ENCODE assay signal across 15 cellular contexts in the genomic region with DNA sequence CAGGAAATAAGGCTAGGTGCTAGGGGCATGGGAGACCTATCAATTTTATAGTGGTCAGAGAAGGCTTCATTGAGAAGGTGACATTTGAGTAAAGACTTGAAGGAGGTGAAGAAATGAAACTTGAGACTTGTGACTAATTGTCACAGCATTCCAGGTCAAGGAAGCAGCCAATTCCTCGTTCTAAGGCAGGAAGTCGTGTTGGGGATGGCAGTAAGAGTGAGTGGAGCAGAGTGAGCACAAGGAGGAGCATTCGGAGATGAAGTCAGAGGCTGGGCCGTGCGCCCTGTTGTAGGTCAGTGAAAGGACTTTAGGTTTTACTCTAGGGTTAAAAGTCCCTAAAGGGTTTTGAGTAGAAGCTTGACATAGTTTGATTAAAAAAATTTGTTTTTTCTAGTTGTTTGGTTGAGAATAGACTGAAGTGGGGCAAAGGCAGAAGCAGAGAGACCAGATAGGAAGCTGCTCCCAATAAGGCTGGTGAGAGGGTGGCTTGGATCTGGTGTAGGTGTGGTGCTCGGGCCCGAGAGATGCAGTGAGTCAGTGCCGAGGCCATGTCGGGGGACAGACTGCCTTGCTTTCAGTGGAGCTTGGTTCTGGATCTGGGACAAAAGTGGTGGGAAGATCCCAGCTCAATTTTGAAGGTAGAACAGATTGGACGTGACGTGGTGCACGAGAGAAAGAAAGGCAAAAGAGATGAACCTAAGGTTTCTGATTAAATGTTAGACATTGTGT. TPM values are rescaled to one million over a fixed set of nuclear protein-coding genes. Genes with fewer than 3 reads are reported as not detected.
DNase-seq lines count a peak whose midpoint lies in the region; ATAC-seq and TF ChIP-seq lines count a peak whose summit lies in the region.
"Had no signal": no experiment of that assay in that cellular context is flagged by ENCODE, and none has a peak within 500 bp of the region (broad histone marks: within the 10 kb centered on the region; RNA-seq: fewer than 3 reads in every experiment).

No MANE protein-coding gene starts in this region.

- H3K27me3 ChIP-seq in psoas muscle (ENCODE audit: insufficient read depth in 3 of 3, low read length in 2 of 3), result no peaks in the 10 kb centered on the region
- H3K27me3 ChIP-seq in prostate gland (replicated peaks; ENCODE audit: insufficient read depth), result no peaks in the 10 kb centered on the region
- H3K27me3 ChIP-seq: gastroesophageal sphincter had no signal

- H3K4me1 ChIP-seq in psoas muscle (peaks cover 13% of the 10 kb centered on the region), prostate gland (replicated peaks) (no peaks in the 10 kb centered on the region)

- WGBS in psoas muscle, 3 donors, result 77 to 84% (median 80%) methylated on average over 12 of the region's 12 CpGs
- WGBS in prostate gland, result 93% methylated on average over 12 of the region's 12 CpGs

- H3K27ac ChIP-seq in psoas muscle (peak overlapping the region; percentile 81), prostate gland (no peak overlapping the region)
- H3K27ac ChIP-seq: gastroesophageal sphincter had no signal

- H3K4me3 ChIP-seq in epithelial cell of esophagus (ENCODE audit: low read length) (no peak overlapping the region), psoas muscle (no peak overlapping the region), prostate gland (no peak overlapping the region)
- H3K4me3 ChIP-seq: gastroesophageal sphincter had no signal

- H3K9me3 ChIP-seq in psoas muscle (no peaks in the 10 kb centered on the region), prostate gland (no peaks in the 10 kb centered on the region)
- H3K9me3 ChIP-seq: gastroesophageal sphincter had no signal

- intact Hi-C loops in psoas muscle (cut with DNase I), result loop anchor here in 1 of 2 donors (10.0 kb wide), 1 partner anchor 132 kb away; no protein-coding TSS in a partner anchor
- intact Hi-C loops in prostate gland (cut with DNase I), result loop anchor here (10.0 kb wide), 1 partner anchor 102 kb away; no protein-coding TSS in a partner anchor

- TF ChIP-seq POLR2A in prostate gland (IDR thresholded peaks at IDR 0.05), result no peak

- H3K36me3 ChIP-seq in psoas muscle (ENCODE audit: insufficient read depth in 1 of 2, low read depth in 1 of 2) (no peaks in the 10 kb centered on the region), prostate gland (no peaks in the 10 kb centered on the region)
- H3K36me3 ChIP-seq: gastroesophageal sphincter had no signal

- DNase-seq in GM04503 (ENCODE audit: low read depth), result peak; percentile 23
- peak; percentile 91 for DNase-seq in M059J (ENCODE audit: low read depth)
- peak; percentile 64 for DNase-seq in epithelial cell of esophagus (ENCODE audit: low read depth)
- DNase-seq in psoas muscle, result peak in 1 of 2 donors; percentile 16
- no peak for DNase-seq in NCI-H345 treated with DMSO at 0.1 percent for 48 hours (lab: John Stamatoyannopoulos, UW; ENCODE audit: unreplicated experiment)
- DNase-seq in prostate gland (ENCODE audit: low spot score), result no peak
- DNase-seq in NCI-H446 (lab: John Stamatoyannopoulos, UW), result no peak
- DNase-seq: activated CD8-positive, alpha-beta memory T cell treated with anti-CD3 and anti-CD28 coated beads, Interleukin-2, amount 50 U/mL, for 4 hours; left colon; naive thymus-derived CD4-positive, alpha-beta T cell; NCI-H69; SHP77; substantia nigra had no signal

- ATAC-seq in psoas muscle, result peak; percentile 16 to 49 (median 40)
- ATAC-seq: gastroesophageal sphincter; left colon; naive thymus-derived CD4-positive, alpha-beta T cell; sciatic nerve had no signal

- TF ChIP-seq CTCF in epithelial cell of esophagus (IDR thresholded peaks at IDR 0.05; ENCODE audit: insufficient read depth, low read depth, low read length, missing control alignments), result no peak
- no peak for TF ChIP-seq CTCF in psoas muscle (IDR thresholded peaks at IDR 0.05)
- TF ChIP-seq CTCF in prostate gland (IDR thresholded peaks at IDR 0.05), result no peak

RNA-seq across cellular contexts. Expression of a gene that starts 2.6 kb away (rescaled TPM):
- total RNA-seq in M059J (2014; rRNA removed; shearing (Covaris generic)), result 3.4 and 9.6 TPM in 2 replicates
- total RNA-seq in psoas muscle (1 to 10 TPM; 2.7 to 5.2 (median 4.0) TPM), prostate gland (10 to 100 TPM; 18.7 to 19.4 TPM)
- polyA plus RNA-seq in psoas muscle, result 1 to 10 TPM; 1.4 to 2.9 (median 2.7) TPM

RNA-seq across cellular contexts. Expression of a gene that starts 42.2 kb away (rescaled TPM):
- 0.02 TPM in 1 of 2 replicates, not detected in the other for total RNA-seq in M059J (2014; rRNA removed; shearing (Covaris generic))
- total RNA-seq in psoas muscle, result 1 to 10 TPM in 1 of 4 donors, under 1 TPM in 3; 0.42 to 1.2 (median 0.65) TPM
- polyA plus RNA-seq in psoas muscle, result under 1 TPM; 0.06 to 0.13 (median 0.10) TPM
- total RNA-seq in prostate gland, result 1 to 10 TPM; 2.6 to 4.8 TPM

Comparison
In these comparisons a context has a peak if more than half of its experiments do, and no peak if none do; other contexts are left out.
1. DNase-seq: peak in GM04503 (single experiment), M059J (single experiment) and epithelial cell of esophagus (single experiment); none in NCI-H345 treated with DMSO at 0.1 percent for 48 hours (single experiment), prostate gland (single experiment) and NCI-H446 (0 of 2).